ENCODE assay signal across 8 cellular contexts in the genomic region with DNA sequence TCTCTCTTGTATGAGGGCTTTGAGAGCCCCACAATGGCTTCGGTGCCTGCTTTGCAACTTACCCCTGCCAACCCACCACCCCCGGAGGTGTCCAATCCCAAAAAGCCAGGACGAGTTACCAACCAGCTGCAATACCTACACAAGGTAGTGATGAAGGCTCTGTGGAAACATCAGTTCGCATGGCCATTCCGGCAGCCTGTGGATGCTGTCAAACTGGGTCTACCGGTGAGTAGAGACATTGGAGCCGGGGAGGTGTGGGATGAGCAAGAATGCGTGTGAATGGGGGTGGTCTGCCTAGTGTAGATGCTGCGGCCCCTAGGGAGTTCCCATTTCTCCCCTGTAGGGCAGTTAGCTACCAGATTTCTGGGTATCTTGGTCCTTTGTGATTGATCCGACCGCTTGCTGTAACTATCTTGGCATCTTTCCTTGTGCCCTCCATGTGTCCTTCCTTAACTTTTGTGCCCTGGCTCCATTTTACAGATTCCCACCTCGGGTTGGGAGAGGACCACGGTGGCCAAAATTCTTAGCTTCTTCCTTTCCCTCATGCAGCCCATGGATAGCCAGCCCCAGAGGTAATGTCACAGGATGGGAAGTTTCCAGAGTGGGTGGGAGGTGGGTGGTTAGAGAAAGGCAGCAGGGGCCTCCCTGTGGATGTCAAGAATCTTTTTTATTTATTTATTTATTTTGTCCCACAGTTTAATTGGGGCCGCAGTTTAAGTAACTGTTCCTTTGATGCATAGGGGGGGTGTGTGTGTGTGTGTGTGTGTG. TPM values are rescaled to one million over a fixed set of nuclear protein-coding genes. Genes with fewer than 3 reads are reported as not detected.
DNase-seq lines count a peak whose midpoint lies in the region; ATAC-seq, FAIRE-seq and TF ChIP-seq lines count a peak whose summit lies in the region.

No MANE protein-coding gene starts in this region.

- peaks cover 83% of the 10 kb centered on the region for H3K79me2 ChIP-seq in astrocyte (ENCODE audit: insufficient read depth, low read length)

- no peaks in the 10 kb centered on the region for H3K9me3 ChIP-seq in left ventricle myocardium inferior (replicated peaks)
- no peaks in the 10 kb centered on the region for H3K9me3 ChIP-seq in astrocyte (ENCODE audit: insufficient read depth, low read depth, low read length)

- TF ChIP-seq CTCF in left ventricle myocardium inferior (IDR thresholded peaks at IDR 0.05; ENCODE audit: borderline replicate concordance), result no peak
- no peak for TF ChIP-seq CTCF in astrocyte (IDR thresholded peaks at IDR 0.05; ENCODE audit: insufficient read depth, low read depth, low read length)

- H3K4me1 Mint-ChIP-seq in astrocyte (ENCODE audit: low read depth, unreplicated experiment) (peaks cover 40% of the 10 kb centered on the region), memory B cell (peaks cover 42% of the 10 kb centered on the region)

- peaks cover 77% of the 10 kb centered on the region for H4K20me1 ChIP-seq in astrocyte (ENCODE audit: insufficient read depth, low read length)

- H3K9ac ChIP-seq in astrocyte (ENCODE audit: low read length), result peak overlapping the region; percentile 90

- peak overlapping the region; percentile 97 for H3K4me2 ChIP-seq in astrocyte (ENCODE audit: low read length)

- H3K4me3 ChIP-seq in left ventricle myocardium inferior, result peak overlapping the region; percentile 100
- H3K4me3 ChIP-seq in astrocyte (ENCODE audit: insufficient read depth, low read depth, low read length), result peak overlapping the region; percentile 92
- H3K4me3 ChIP-seq in urinary bladder (ENCODE audit: low read depth, low read length), result peak overlapping the region; percentile 94

- no peaks in the 10 kb centered on the region for H3K27me3 Mint-ChIP-seq in astrocyte (ENCODE audit: low read depth, unreplicated experiment)
- no peaks in the 10 kb centered on the region for H3K27me3 Mint-ChIP-seq in memory B cell

- ATAC-seq in memory B cell (ENCODE audit: low read depth), result no peak

- H3K27ac Mint-ChIP-seq in astrocyte (ENCODE audit: unreplicated experiment) (peak overlapping the region; percentile 97), memory B cell (peak overlapping the region; percentile 99)

- H2AFZ ChIP-seq in astrocyte (ENCODE audit: low read depth, low read length), result no peak overlapping the region

- no peaks in the 10 kb centered on the region for H3K27me3 ChIP-seq in left ventricle myocardium inferior (ENCODE audit: low read depth)
- no peaks in the 10 kb centered on the region for H3K27me3 ChIP-seq in astrocyte (ENCODE audit: insufficient read depth, low read length)

- no peak for FAIRE-seq in astrocyte (lab: Jason Lieb, UNC)

- intact Hi-C loops in left ventricle myocardium inferior (cut with micrococcal nuclease) (no loop called here), cardiac septum (cut with DNase I) (no loop called here)

- H3K9me3 Mint-ChIP-seq in astrocyte (ENCODE audit: unreplicated experiment) (no peaks in the 10 kb centered on the region), memory B cell (no peaks in the 10 kb centered on the region)

- H3K4me3 Mint-ChIP-seq in astrocyte (ENCODE audit: unreplicated experiment) (peak overlapping the region; percentile 100), memory B cell (peak overlapping the region; percentile 98)

- peaks cover 84% of the 10 kb centered on the region for H3K4me1 ChIP-seq in left ventricle myocardium inferior
- H3K4me1 ChIP-seq in astrocyte (ENCODE audit: insufficient read depth, low read length), result peaks cover 21% of the 10 kb centered on the region
- H3K4me1 ChIP-seq in urinary bladder (ENCODE audit: insufficient read depth), result no peaks in the 10 kb centered on the region

- H3K36me3 ChIP-seq in left ventricle myocardium inferior (peaks cover 77% of the 10 kb centered on the region), astrocyte (ENCODE audit: insufficient read depth, low read length) (peaks cover 62% of the 10 kb centered on the region), urinary bladder (ENCODE audit: insufficient read depth) (peaks cover 20% of the 10 kb centered on the region)

- H3K27ac ChIP-seq in left ventricle myocardium inferior (replicated peaks), result peak overlapping the region; percentile 100
- H3K27ac ChIP-seq in astrocyte (ENCODE audit: low read depth, low read length), result no peak overlapping the region
- H3K27ac ChIP-seq in urinary bladder (ENCODE audit: low read depth), result no peak overlapping the region

- H3K36me3 Mint-ChIP-seq in astrocyte (ENCODE audit: low read depth, unreplicated experiment), result peaks cover 43% of the 10 kb centered on the region
- H3K36me3 Mint-ChIP-seq in memory B cell, result peaks cover 52% of the 10 kb centered on the region

- WGBS in urinary bladder, result 6% methylated on average over 14 of the region's 14 CpGs

- no peak for DNase-seq in left ventricle myocardium inferior
- DNase-seq in cardiac septum (ENCODE audit: low spot score), result no peak
- no peak for DNase-seq in astrocyte (ENCODE audit: low read depth)
- DNase-seq in memory B cell (ENCODE audit: low spot score in 2 of 2), result no peak
- no peak for DNase-seq in NCI-H2081 (lab: John Stamatoyannopoulos, UW)
- DNase-seq in medulla oblongata (ENCODE audit: extremely low spot score), result no peak
- DNase-seq in NK-92 (lab: John Stamatoyannopoulos, UW; ENCODE audit: unreplicated experiment), result no peak

RNA-seq across cellular contexts. Expression of a gene that starts 6.3 kb away (rescaled TPM):
- total RNA-seq in left ventricle myocardium inferior, result 63.4 TPM
- 88.7 TPM for total RNA-seq in cardiac septum
- total RNA-seq in astrocyte, result 213 and 234 TPM in 2 replicates
- total RNA-seq in urinary bladder, result 79.0 TPM
- polyA plus RNA-seq in urinary bladder, result 138 TPM

RNA-seq across cellular contexts. Expression of a gene that starts 21.8 kb away (rescaled TPM):
- total RNA-seq in left ventricle myocardium inferior (15.8 TPM), cardiac septum (13.7 TPM), astrocyte (5.2 and 8.1 TPM in 2 replicates), urinary bladder (8.9 TPM)
- 30.4 TPM for polyA plus RNA-seq in urinary bladder

RNA-seq across cellular contexts. Expression of a gene that starts 33.9 kb away (rescaled TPM):
- 9.1 TPM for total RNA-seq in left ventricle myocardium inferior
- 7.9 TPM for total RNA-seq in cardiac septum
- 0.11 and 0.24 TPM in 2 replicates for total RNA-seq in astrocyte
- 8.9 TPM for total RNA-seq in urinary bladder
- 16.4 TPM for polyA plus RNA-seq in urinary bladder

RNA-seq across cellular contexts. Expression of a gene that starts 34.7 kb away (rescaled TPM):
- total RNA-seq in left ventricle myocardium inferior (1.8 TPM), cardiac septum (1.6 TPM), astrocyte (0.48 and 0.89 TPM in 2 replicates), urinary bladder (2.7 TPM)
- polyA plus RNA-seq in urinary bladder, result 5.7 TPM
